8 cellular contexts compared by ENCODE assay signal in genomic region chr3:39107056-39107873, GRCh38.
DNase-seq lines count a peak whose midpoint lies in the region; ATAC-seq and TF ChIP-seq lines count a peak whose summit lies in the region.

Gene GORASP1, minus strand, starts transcription at chr3:39107627. Its CDS starts 86 bp downstream, at chr3:39107541.
A gene with protein sequence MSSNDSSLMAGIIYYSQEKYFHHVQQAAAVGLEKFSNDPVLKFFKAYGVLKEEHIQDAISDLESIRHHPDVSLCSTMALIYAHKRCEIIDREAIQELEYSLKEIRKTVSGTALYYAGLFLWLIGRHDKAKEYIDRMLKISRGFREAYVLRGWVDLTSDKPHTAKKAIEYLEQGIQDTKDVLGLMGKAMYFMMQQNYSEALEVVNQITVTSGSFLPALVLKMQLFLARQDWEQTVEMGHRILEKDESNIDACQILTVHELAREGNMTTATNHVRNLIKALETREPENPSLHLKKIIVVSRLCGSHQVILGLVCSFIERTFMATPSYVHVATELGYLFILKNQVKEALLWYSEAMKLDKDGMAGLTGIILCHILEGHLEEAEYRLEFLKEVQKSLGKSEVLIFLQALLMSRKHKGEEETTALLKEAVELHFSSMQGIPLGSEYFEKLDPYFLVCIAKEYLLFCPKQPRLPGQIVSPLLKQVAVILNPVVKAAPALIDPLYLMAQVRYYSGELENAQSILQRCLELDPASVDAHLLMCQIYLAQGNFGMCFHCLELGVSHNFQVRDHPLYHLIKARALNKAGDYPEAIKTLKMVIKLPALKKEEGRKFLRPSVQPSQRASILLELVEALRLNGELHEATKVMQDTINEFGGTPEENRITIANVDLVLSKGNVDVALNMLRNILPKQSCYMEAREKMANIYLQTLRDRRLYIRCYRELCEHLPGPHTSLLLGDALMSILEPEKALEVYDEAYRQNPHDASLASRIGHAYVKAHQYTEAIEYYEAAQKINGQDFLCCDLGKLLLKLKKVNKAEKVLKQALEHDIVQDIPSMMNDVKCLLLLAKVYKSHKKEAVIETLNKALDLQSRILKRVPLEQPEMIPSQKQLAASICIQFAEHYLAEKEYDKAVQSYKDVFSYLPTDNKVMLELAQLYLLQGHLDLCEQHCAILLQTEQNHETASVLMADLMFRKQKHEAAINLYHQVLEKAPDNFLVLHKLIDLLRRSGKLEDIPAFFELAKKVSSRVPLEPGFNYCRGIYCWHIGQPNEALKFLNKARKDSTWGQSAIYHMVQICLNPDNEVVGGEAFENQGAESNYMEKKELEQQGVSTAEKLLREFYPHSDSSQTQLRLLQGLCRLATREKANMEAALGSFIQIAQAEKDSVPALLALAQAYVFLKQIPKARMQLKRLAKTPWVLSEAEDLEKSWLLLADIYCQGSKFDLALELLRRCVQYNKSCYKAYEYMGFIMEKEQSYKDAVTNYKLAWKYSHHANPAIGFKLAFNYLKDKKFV (N-terminal part only) (plus strand): TSS chr3:39107680. CDS start chr3:39107838, 158 bp downstream.

- in situ Hi-C loops in ACHN (cut with HindIII; ENCODE audit: low pct_ligation_motif_present, low pct_unique_long_range_greater_than_20kb, low sequenced_read_pairs), result no loop called here

- DNase-seq in ACHN (peak; percentile 83), NCI-H2227 (lab: John Stamatoyannopoulos, UW; ENCODE audit: unreplicated experiment) (peak; percentile 86), choroid plexus epithelial cell (ENCODE audit: low read depth) (peak; percentile 90), kidney tubule cell (ENCODE audit: low spot score) (peak; percentile 85)
- peak; percentile 53 for DNase-seq in activated CD4-positive, alpha-beta T cell treated with anti-CD3 and anti-CD28 coated beads for 1 hour
- DNase-seq in stimulated activated CD4-positive, alpha-beta T cell treated with anti-CD3 and anti-CD28 coated beads, Interleukin-15, amount 100 ng/mL, for 24 hours, result peak; percentile 82

- no peak for TF ChIP-seq CTCF in choroid plexus epithelial cell (conservative IDR thresholded peaks at IDR 0.05; ENCODE audit: low read depth, low read length)

- peak; percentile 56 for ATAC-seq in GM18520 (IDR thresholded peaks at IDR 0.05; ENCODE audit: unreplicated experiment)
- ATAC-seq in HG03095 (IDR thresholded peaks at IDR 0.05; ENCODE audit: unreplicated experiment), result peak; percentile 50

- peak within 1 kb of the TSS; percentile 92 for H3K4me3 ChIP-seq in choroid plexus epithelial cell (ENCODE audit: low read depth, low read length)

Comparison
In these comparisons a context has a peak if more than half of its experiments do, and no peak if none do; other contexts are left out.
1. Peak in every context shown above with its lines: DNase-seq, ATAC-seq and H3K4me3 ChIP-seq.